In the genomic region with DNA sequence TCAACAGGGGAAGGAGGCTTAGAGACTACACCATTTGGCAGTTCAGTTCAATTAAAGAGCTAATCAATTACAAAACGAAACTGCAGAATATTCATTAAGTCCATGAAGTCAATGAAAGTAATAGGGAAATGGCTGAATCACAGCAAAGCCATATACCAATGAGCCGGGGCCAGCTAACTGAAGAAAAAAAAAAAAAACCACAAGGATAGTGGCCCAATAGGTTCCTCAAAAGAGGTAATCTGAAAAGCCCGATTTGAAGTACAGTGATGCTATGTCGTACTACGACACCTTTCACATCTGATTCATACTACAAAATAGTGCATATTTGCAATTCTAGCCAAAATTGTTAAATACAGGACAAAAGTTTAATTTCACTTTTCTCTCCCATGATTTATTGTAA, we compare ENCODE assay signal across 14 cellular contexts. TPM values are rescaled to one million over a fixed set of nuclear protein-coding genes. Genes with fewer than 3 reads are reported as not detected.
DNase-seq lines count a peak whose midpoint lies in the region; ATAC-seq, FAIRE-seq and TF ChIP-seq lines count a peak whose summit lies in the region.
"Had no signal": no experiment of that assay in that cellular context is flagged by ENCODE, and none has a peak within 500 bp of the region (broad histone marks: within the 10 kb centered on the region; RNA-seq: fewer than 3 reads in every experiment).

No MANE protein-coding gene starts in this region.

- BruUV-seq in Calu3 (replicated peaks; lab: Mats Ljungman, UMichigan) (TSS peak; percentile 45), PC-3 (replicated peaks; lab: Mats Ljungman, UMichigan) (no TSS peak)

- H3K4me1 ChIP-seq in A549 (peaks cover 45% of the 10 kb centered on the region), PC-3 (ENCODE audit: insufficient read depth, low read length) (peaks cover 21% of the 10 kb centered on the region), gastroesophageal sphincter (peaks cover 0 to 49% (median 4%) of the 10 kb centered on the region in 3 donors)

- H3K36me3 Mint-ChIP-seq in Calu3 (ENCODE audit: insufficient read depth, unreplicated experiment) (peaks cover 44% of the 10 kb centered on the region), glutamatergic neuron (ENCODE audit: unreplicated experiment) (no peaks in the 10 kb centered on the region)

- DNase-seq in A549 (ENCODE audit: low read depth in 1 of 2, low spot score in 1 of 2) (no peak), Calu3 (no peak), PC-3 (no peak), glutamatergic neuron (no peak), NCI-H2227 treated with DMSO at 0.1 percent for 48 hours (lab: John Stamatoyannopoulos, UW) (no peak), SK-N-DZ (ENCODE audit: low spot score) (no peak), ureter (ENCODE audit: low spot score) (no peak)
- DNase-seq: activated B cell treated with CpG ODN at 0.5 μM for 24 hours, anterior cingulate cortex, NCI-H345, occipital lobe, Right ventricle myocardium superior had no signal

- H3K4me1 Mint-ChIP-seq in Calu3 (ENCODE audit: low read depth, unreplicated experiment) (peaks cover 52% of the 10 kb centered on the region), glutamatergic neuron (ENCODE audit: low read depth, unreplicated experiment) (peaks cover 21% of the 10 kb centered on the region)

- H3K4me3 ChIP-seq in A549 (peak overlapping the region; percentile 91), PC-3 (ENCODE audit: low read length) (peak overlapping the region; percentile 85), gastroesophageal sphincter (no peak overlapping the region)

- TF ChIP-seq RAD21 in A549 (conservative IDR thresholded peaks at IDR 0.05 in 1 of 2, IDR thresholded peaks at IDR 0.05 in 1 of 2) = no peak

- no peak overlapping the region for H2AFZ ChIP-seq in PC-3 (ENCODE audit: low read length)

- TF ChIP-seq POLR2A in A549 (IDR thresholded peaks at IDR 0.05; ENCODE audit: low read length) (no peak), gastroesophageal sphincter (IDR thresholded peaks at IDR 0.05) (no peak)

- intact Hi-C loops in Calu3 (cut with micrococcal nuclease; ENCODE audit: unreplicated experiment) (loop anchor here (2.0 kb wide), 2 partner anchors 49 to 63 kb away; no protein-coding TSS in a partner anchor), PC-3 (cut with micrococcal nuclease) (loop anchor here (5.0 kb wide), 1 partner anchor 64 kb away; no protein-coding TSS in a partner anchor)

- H3K9me3 Mint-ChIP-seq in Calu3 (ENCODE audit: low read depth, unreplicated experiment) (no peaks in the 10 kb centered on the region), glutamatergic neuron (ENCODE audit: unreplicated experiment) (peaks cover 14% of the 10 kb centered on the region)
- H3K9me3 Mint-ChIP-seq: activated B cell treated with CpG ODN at 0.5 μM for 24 hours had no signal

- H3K9ac ChIP-seq in PC-3 (ENCODE audit: low read length) = no peak overlapping the region

- no peaks in the 10 kb centered on the region for H3K9me2 ChIP-seq in PC-3 (replicated peaks; ENCODE audit: low read length)

- no peak for TF ChIP-seq CTCF in A549 (IDR thresholded peaks at IDR 0.05)
- TF ChIP-seq CTCF in Calu3 (IDR thresholded peaks at IDR 0.05; ENCODE audit: unreplicated experiment) = no peak
- TF ChIP-seq CTCF in PC-3 (conservative IDR thresholded peaks at IDR 0.05; ENCODE audit: low read depth, low read length) = no peak
- TF ChIP-seq CTCF in glutamatergic neuron (IDR thresholded peaks at IDR 0.05; ENCODE audit: partially characterized antibody, unreplicated experiment) = no peak
- no peak for TF ChIP-seq CTCF in gastroesophageal sphincter (IDR thresholded peaks at IDR 0.05)

- H3K79me2 ChIP-seq in PC-3 (ENCODE audit: low read length) = peaks cover 66% of the 10 kb centered on the region

- peaks cover 17% of the 10 kb centered on the region; the same call in 1 of the 2 replicates for H4K20me1 ChIP-seq in PC-3 (ENCODE audit: low read length)

- H3K4me2 ChIP-seq in A549 = peak overlapping the region; percentile 90
- H3K4me2 ChIP-seq in PC-3 (ENCODE audit: low read length) = peak overlapping the region; percentile 83

- no peaks in the 10 kb centered on the region for H3K27me3 ChIP-seq in PC-3 (ENCODE audit: low read length)
- H3K27me3 ChIP-seq in gastroesophageal sphincter = no peaks in the 10 kb centered on the region

- peak overlapping the region; percentile 89 for H3K4me3 Mint-ChIP-seq in Calu3 (ENCODE audit: low read depth, unreplicated experiment)
- peak overlapping the region; percentile 96 for H3K4me3 Mint-ChIP-seq in glutamatergic neuron (ENCODE audit: unreplicated experiment)

- no peaks in the 10 kb centered on the region for H3K36me3 ChIP-seq in PC-3 (ENCODE audit: low read depth, low read length)
- no peaks in the 10 kb centered on the region for H3K36me3 ChIP-seq in gastroesophageal sphincter

- H3K27ac ChIP-seq in A549 = peak overlapping the region in 1 of 2 experiments; percentile 60; a peak in 5 of 6 replicates
- no peak overlapping the region for H3K27ac ChIP-seq in PC-3 (ENCODE audit: low read length)
- no peak overlapping the region for H3K27ac ChIP-seq in gastroesophageal sphincter

- TF ChIP-seq EP300 in A549 (IDR thresholded peaks at IDR 0.05) (no peak), gastroesophageal sphincter (IDR thresholded peaks at IDR 0.05) (no peak)

- ATAC-seq in A549 = no peak
- ATAC-seq in PC-3 = no peak
- no peak for ATAC-seq in gastroesophageal sphincter
- ATAC-seq: left lobe of liver had no signal

- no peaks in the 10 kb centered on the region for H3F3A ChIP-seq in PC-3 (ENCODE audit: low read length, unreplicated experiment)

- WGBS in A549 (ENCODE audit: missing lambda C conversion rate) = 19% methylated on average over 5 of the region's 5 CpGs
- 66 to 67% methylated on average over 3 to 5 of the region's 5 CpGs for WGBS in gastroesophageal sphincter (ENCODE audit: low coverage in 1 of 2), 2 donors

- no peak for FAIRE-seq in A549 (lab: Jason Lieb, UNC)

- CTCF ChIA-PET in A549 (lab: Yijun Ruan, JAX) (interaction anchor here (0.6 to 0.8 kb wide), 4 partner anchors 12 to 320 kb away, joined by 3 to 4 read pairs (median 3); no protein-coding TSS in a partner anchor), Calu3 (lab: Charles Lee) (interaction anchor here (0.6 to 3.6 kb wide), 6 partner anchors 10 to 1388 kb away, joined by 3 to 14 read pairs (median 4); no protein-coding TSS in a partner anchor), PC-3 (lab: Charles Lee) (interaction anchor here (0.5 kb wide), 1 partner anchor 10 kb away, joined by 5 read pairs; no protein-coding TSS in a partner anchor)

- peak overlapping the region; percentile 90 for H3K27ac Mint-ChIP-seq in Calu3 (ENCODE audit: unreplicated experiment)
- peak overlapping the region; percentile 30 for H3K27ac Mint-ChIP-seq in glutamatergic neuron (ENCODE audit: unreplicated experiment)

- 0 out of 3 replicates have a peak, but pooled peaks cover 2% of the 10 kb centered on the region for H3K9me3 ChIP-seq in A549
- H3K9me3 ChIP-seq in PC-3 (ENCODE audit: low read length) = no peaks in the 10 kb centered on the region
- H3K9me3 ChIP-seq in gastroesophageal sphincter = no peaks in the 10 kb centered on the region

- POLR2A ChIA-PET in A549 (lab: Yijun Ruan, JAX) = interaction anchor here (1.8 kb wide), 1 partner anchor 64 kb away, joined by 4 read pairs; no protein-coding TSS in a partner anchor
- POLR2A ChIA-PET in PC-3 (lab: Charles Lee; ENCODE audit: unreplicated experiment) = no interaction called here

- H3K27me3 Mint-ChIP-seq in Calu3 (ENCODE audit: unreplicated experiment) (no peaks in the 10 kb centered on the region), glutamatergic neuron (ENCODE audit: unreplicated experiment) (peaks cover 8% of the 10 kb centered on the region)
- H3K27me3 Mint-ChIP-seq: activated B cell treated with CpG ODN at 0.5 μM for 24 hours had no signal

TF ChIP-seq in A549, 52 proteins besides CTCF, POLR2A, EP300 and RAD21:
- TF ChIP-seq POLR2AphosphoS2 (conservative IDR thresholded peaks at IDR 0.05; ENCODE audit: low read length) (no peak), RARB (CRISPR knock-in tag; IDR thresholded peaks at IDR 0.05) (no peak), HMGXB4 (CRISPR knock-in tag; IDR thresholded peaks at IDR 0.05; ENCODE audit: borderline replicate concordance) (no peak), NR3C1 (IDR thresholded peaks at IDR 0.05) (no peak), ZFP36 (IDR thresholded peaks at IDR 0.05; ENCODE audit: borderline replicate concordance, partially characterized antibody) (no peak)

RNA-seq across cellular contexts. Expression of gene ARHGAP12, which starts 2.5 kb away (rescaled TPM):
- polyA plus RNA-seq in A549 (2011; rRNA removed) = 39.0 and 49.3 TPM in 2 replicates
- 6.3 and 7.7 TPM in 2 replicates for polyA plus RNA-seq in A549 (2012; cell fraction: cytosol; rRNA removed)
- 6.2 and 12.8 TPM in 2 replicates for polyA plus RNA-seq in A549 (2012; cell fraction: nucleus; rRNA removed)
- polyA plus RNA-seq in A549 (2017; fragmentation: RNase III; extraction: RNeasy Plus Mini Kit Qiagen cat#74134 plus additional on column Dnase treatment) = 22.1 to 26.9 TPM (median 24.8 TPM) in 3 replicates
- 32.2 and 32.4 TPM in 2 replicates for polyA minus RNA-seq in A549 (2011; rRNA and poly(A)+ RNA removed)
- 56.0 and 60.7 TPM in 2 replicates for total RNA-seq in Calu3 (2022)
- 13.6 and 16.6 TPM in 2 replicates for total RNA-seq in PC-3 (2014; rRNA removed)
- 41.9 TPM for total RNA-seq in glutamatergic neuron (ENCODE audit: unreplicated experiment)
- 10 to 100 TPM; 28.0 to 43.1 (median 41.1) TPM for total RNA-seq in gastroesophageal sphincter
- polyA plus RNA-seq in SK-N-DZ (2014; cell fraction: cytosol; rRNA removed) = 10.1 and 10.2 TPM in 2 replicates
- 17.7 and 21.8 TPM in 2 replicates for polyA plus RNA-seq in SK-N-DZ (2014; cell fraction: nucleus; rRNA removed)
- 47.2 TPM for total RNA-seq in ureter

Comparison
In these comparisons a context has a peak if more than half of its experiments do, and no peak if none do; other contexts are left out.
1. H3K4me3 ChIP-seq: peak in A549 (single experiment) and PC-3 (single experiment); none in gastroesophageal sphincter (0 of 2).